In the genomic region with DNA sequence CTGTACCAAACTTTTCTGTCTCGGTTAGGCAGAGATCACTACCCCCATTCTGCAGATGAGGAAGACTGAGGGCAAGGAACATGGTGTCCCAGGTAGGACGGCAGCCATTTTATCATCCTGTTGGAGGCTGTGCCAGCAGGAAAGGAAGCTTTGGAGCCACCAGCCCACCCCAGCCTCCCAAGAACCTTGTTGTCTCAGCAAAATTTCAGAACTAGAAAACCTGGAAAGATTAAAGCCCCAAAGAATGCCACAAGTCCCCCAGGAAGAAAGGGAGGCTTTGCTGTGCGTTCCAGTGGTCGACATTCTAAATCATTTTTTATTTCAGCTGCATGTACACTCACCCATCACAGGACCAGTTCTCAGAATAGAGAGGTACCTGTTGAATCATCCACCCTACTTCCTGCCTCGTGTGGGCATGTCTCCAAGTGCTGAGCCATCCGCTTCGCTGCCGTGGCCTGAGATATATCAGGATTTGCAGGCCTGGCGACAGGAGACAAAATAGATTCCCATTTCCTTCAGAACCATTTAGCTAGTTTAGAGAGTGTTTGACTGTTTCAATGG, we compare ENCODE assay signal across 8 cellular contexts. TPM values are rescaled to one million over a fixed set of nuclear protein-coding genes. Genes with fewer than 3 reads are reported as not detected.
DNase-seq lines count a peak whose midpoint lies in the region; TF ChIP-seq lines count a peak whose summit lies in the region.

No MANE protein-coding gene starts in this region.

- H3K4me1 Mint-ChIP-seq in activated CD4-positive, alpha-beta T cell treated with anti-CD3 and anti-CD28 coated beads, Interleukin-2, amount 10 ng/mL, durations not matched to agents 24 days and 14 days, result peaks cover 20% of the 10 kb centered on the region

- peak overlapping the region; percentile 64 for H3K27ac ChIP-seq in fibroblast of lung (ENCODE audit: insufficient read depth, low read length)

- H3K79me2 ChIP-seq in fibroblast of lung (ENCODE audit: control insufficient read depth, insufficient read depth, low read length), result no peaks in the 10 kb centered on the region

- H3K9me3 Mint-ChIP-seq in activated CD4-positive, alpha-beta T cell treated with anti-CD3 and anti-CD28 coated beads, Interleukin-2, amount 10 ng/mL, durations not matched to agents 24 days and 14 days, result no peaks in the 10 kb centered on the region

- H2AFZ ChIP-seq in fibroblast of lung (ENCODE audit: low read length), result peak overlapping the region; percentile 16

- no peaks in the 10 kb centered on the region for H3K36me3 ChIP-seq in fibroblast of lung (ENCODE audit: control insufficient read depth, insufficient read depth, low read length)

- peaks cover 2% of the 10 kb centered on the region for H3K27me3 ChIP-seq in fibroblast of lung (ENCODE audit: control insufficient read depth, insufficient read depth, low read length)

- no peaks in the 10 kb centered on the region for H4K20me1 ChIP-seq in fibroblast of lung (ENCODE audit: control insufficient read depth, extremely low read depth, insufficient read depth, low read length)

- DNase-seq in HPDE6-E6E7 (ENCODE audit: extremely low spot score) (peak; percentile 88), fibroblast of lung (ENCODE audit: low read depth in 2 of 2) (peak; percentile 70 to 97), medulla oblongata (ENCODE audit: extremely low spot score) (no peak), NCI-H187 treated with DMSO at 0.1 percent for 48 hours (lab: John Stamatoyannopoulos, UW) (no peak), SHP77 (lab: John Stamatoyannopoulos, UW) (no peak), NCI-H446 treated with DMSO at 0.1 percent for 48 hours (lab: John Stamatoyannopoulos, UW) (no peak)
- peak; percentile 78 for DNase-seq in activated CD4-positive, alpha-beta T cell treated with anti-CD3 and anti-CD28 coated beads, Interleukin-2, amount 10 ng/mL, durations not matched to agents 24 days and 14 days
- peak; percentile 28 to 49 for DNase-seq in stimulated activated CD4-positive, alpha-beta T cell treated with anti-CD3 and anti-CD28 coated beads, Interleukin-4, amount 100 ng/mL, for 48 hours (ENCODE audit: low read depth in 2 of 2)

- no peaks in the 10 kb centered on the region for H3K9me3 ChIP-seq in fibroblast of lung (ENCODE audit: control insufficient read depth, insufficient read depth, low read depth, low read length)

- H3K27me3 Mint-ChIP-seq in activated CD4-positive, alpha-beta T cell treated with anti-CD3 and anti-CD28 coated beads, Interleukin-2, amount 10 ng/mL, durations not matched to agents 24 days and 14 days, result no peaks in the 10 kb centered on the region

- H3K36me3 Mint-ChIP-seq in activated CD4-positive, alpha-beta T cell treated with anti-CD3 and anti-CD28 coated beads, Interleukin-2, amount 10 ng/mL, durations not matched to agents 24 days and 14 days (ENCODE audit: low read depth), result no peaks in the 10 kb centered on the region

- H3K9ac ChIP-seq in fibroblast of lung (ENCODE audit: insufficient read depth, low read length), result no peak overlapping the region

- H3K4me3 Mint-ChIP-seq in activated CD4-positive, alpha-beta T cell treated with anti-CD3 and anti-CD28 coated beads, Interleukin-2, amount 10 ng/mL, durations not matched to agents 24 days and 14 days, result peak overlapping the region; percentile 32

- peak overlapping the region; percentile 88 for H3K27ac Mint-ChIP-seq in activated CD4-positive, alpha-beta T cell treated with anti-CD3 and anti-CD28 coated beads, Interleukin-2, amount 10 ng/mL, durations not matched to agents 24 days and 14 days

- H3K4me3 ChIP-seq in fibroblast of lung (replicated peaks in 1 of 4; ENCODE audit: control extremely low read depth in 1 of 4, insufficient read depth in 1 of 4, low read depth in 3 of 4, low read length in 4 of 4), result no peak overlapping the region

- intact Hi-C loops in activated CD4-positive, alpha-beta T cell treated with anti-CD3 and anti-CD28 coated beads, Interleukin-2, amount 10 ng/mL, durations not matched to agents 24 days and 14 days (cut with micrococcal nuclease), result loop anchor here (10.0 kb wide), 1 partner anchor 503 kb away; no protein-coding TSS in a partner anchor

- no peak for TF ChIP-seq CTCF in fibroblast of lung (conservative IDR thresholded peaks at IDR 0.05 in 1 of 2, IDR thresholded peaks at IDR 0.05 in 1 of 2; ENCODE audit: low read depth in 1 of 2, low read length in 2 of 2)

- H3K4me1 ChIP-seq in fibroblast of lung (ENCODE audit: control insufficient read depth, extremely low read depth, insufficient read depth, low read length), result peaks cover 5% of the 10 kb centered on the region

- peak overlapping the region; percentile 37 for H3K4me2 ChIP-seq in fibroblast of lung (ENCODE audit: extremely low read depth, insufficient read depth, low read length)

RNA-seq across cellular contexts. Expression of gene EIF3D, which starts 12.9 kb away (rescaled TPM):
- 353 and 367 TPM in 2 replicates for total RNA-seq in activated CD4-positive, alpha-beta T cell treated with anti-CD3 and anti-CD28 coated beads, Interleukin-2, amount 10 ng/mL, durations not matched to agents 24 days and 14 days
- total RNA-seq in fibroblast of lung, result 306 and 407 TPM in 2 replicates
- polyA plus RNA-seq in fibroblast of lung, result 267 and 318 TPM in 2 replicates
- 165 and 195 TPM in 2 replicates for polyA plus RNA-seq in fibroblast of lung (2012)
- polyA minus RNA-seq in fibroblast of lung (ENCODE audit: low replicate concordance), result 371 and 415 TPM in 2 replicates

RNA-seq across cellular contexts. Expression of gene FOXRED2, which starts 35.1 kb away (rescaled TPM):
- total RNA-seq in activated CD4-positive, alpha-beta T cell treated with anti-CD3 and anti-CD28 coated beads, Interleukin-2, amount 10 ng/mL, durations not matched to agents 24 days and 14 days, result 25.4 and 26.3 TPM in 2 replicates
- 3.3 and 8.7 TPM in 2 replicates for total RNA-seq in fibroblast of lung
- polyA plus RNA-seq in fibroblast of lung, result 3.8 and 8.8 TPM in 2 replicates
- polyA plus RNA-seq in fibroblast of lung (2012), result 5.1 and 9.6 TPM in 2 replicates
- 13.7 and 28.1 TPM in 2 replicates for polyA minus RNA-seq in fibroblast of lung (ENCODE audit: low replicate concordance)

Comparison
In these comparisons a context has a peak if more than half of its experiments do, and no peak if none do; other contexts are left out.
1. DNase-seq: peak in HPDE6-E6E7 (single experiment), activated CD4-positive, alpha-beta T cell treated with anti-CD3 and anti-CD28 coated beads, Interleukin-2, amount 10 ng/mL, durations not matched to agents 24 days and 14 days (single experiment), fibroblast of lung (2 of 2) and stimulated activated CD4-positive, alpha-beta T cell treated with anti-CD3 and anti-CD28 coated beads, Interleukin-4, amount 100 ng/mL, for 48 hours (2 of 2); none in medulla oblongata (single experiment), NCI-H187 treated with DMSO at 0.1 percent for 48 hours (single experiment), SHP77 (0 of 2) and NCI-H446 treated with DMSO at 0.1 percent for 48 hours (single experiment).